Comparison of ENCODE assay signal across 1 cellular context in the genomic region with DNA sequence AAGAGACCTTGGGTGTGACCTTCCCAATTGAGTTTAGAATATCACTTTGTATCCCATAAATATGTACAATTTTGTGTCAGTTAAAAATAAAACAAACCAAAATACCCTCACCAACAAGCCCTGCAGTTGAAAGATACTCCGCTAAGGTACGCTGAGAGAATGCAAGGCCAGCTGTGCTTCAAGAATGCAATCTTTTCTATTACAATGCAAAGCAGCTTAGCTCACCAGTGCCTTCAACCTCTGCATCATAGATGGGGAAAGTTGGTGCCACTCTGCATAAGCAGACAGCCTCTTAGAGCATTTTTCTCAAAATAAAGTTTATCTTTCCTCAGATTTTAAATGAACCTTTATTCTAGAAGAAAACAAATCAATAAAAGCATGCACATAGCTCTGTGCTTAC.
TF ChIP-seq lines count a peak whose summit lies in the region.

No MANE protein-coding gene starts in this region.

TF ChIP-seq in GM23338, 12 proteins besides CTCF, POLR2A, EP300 and RAD21:
- TF ChIP-seq, protein P1, sequence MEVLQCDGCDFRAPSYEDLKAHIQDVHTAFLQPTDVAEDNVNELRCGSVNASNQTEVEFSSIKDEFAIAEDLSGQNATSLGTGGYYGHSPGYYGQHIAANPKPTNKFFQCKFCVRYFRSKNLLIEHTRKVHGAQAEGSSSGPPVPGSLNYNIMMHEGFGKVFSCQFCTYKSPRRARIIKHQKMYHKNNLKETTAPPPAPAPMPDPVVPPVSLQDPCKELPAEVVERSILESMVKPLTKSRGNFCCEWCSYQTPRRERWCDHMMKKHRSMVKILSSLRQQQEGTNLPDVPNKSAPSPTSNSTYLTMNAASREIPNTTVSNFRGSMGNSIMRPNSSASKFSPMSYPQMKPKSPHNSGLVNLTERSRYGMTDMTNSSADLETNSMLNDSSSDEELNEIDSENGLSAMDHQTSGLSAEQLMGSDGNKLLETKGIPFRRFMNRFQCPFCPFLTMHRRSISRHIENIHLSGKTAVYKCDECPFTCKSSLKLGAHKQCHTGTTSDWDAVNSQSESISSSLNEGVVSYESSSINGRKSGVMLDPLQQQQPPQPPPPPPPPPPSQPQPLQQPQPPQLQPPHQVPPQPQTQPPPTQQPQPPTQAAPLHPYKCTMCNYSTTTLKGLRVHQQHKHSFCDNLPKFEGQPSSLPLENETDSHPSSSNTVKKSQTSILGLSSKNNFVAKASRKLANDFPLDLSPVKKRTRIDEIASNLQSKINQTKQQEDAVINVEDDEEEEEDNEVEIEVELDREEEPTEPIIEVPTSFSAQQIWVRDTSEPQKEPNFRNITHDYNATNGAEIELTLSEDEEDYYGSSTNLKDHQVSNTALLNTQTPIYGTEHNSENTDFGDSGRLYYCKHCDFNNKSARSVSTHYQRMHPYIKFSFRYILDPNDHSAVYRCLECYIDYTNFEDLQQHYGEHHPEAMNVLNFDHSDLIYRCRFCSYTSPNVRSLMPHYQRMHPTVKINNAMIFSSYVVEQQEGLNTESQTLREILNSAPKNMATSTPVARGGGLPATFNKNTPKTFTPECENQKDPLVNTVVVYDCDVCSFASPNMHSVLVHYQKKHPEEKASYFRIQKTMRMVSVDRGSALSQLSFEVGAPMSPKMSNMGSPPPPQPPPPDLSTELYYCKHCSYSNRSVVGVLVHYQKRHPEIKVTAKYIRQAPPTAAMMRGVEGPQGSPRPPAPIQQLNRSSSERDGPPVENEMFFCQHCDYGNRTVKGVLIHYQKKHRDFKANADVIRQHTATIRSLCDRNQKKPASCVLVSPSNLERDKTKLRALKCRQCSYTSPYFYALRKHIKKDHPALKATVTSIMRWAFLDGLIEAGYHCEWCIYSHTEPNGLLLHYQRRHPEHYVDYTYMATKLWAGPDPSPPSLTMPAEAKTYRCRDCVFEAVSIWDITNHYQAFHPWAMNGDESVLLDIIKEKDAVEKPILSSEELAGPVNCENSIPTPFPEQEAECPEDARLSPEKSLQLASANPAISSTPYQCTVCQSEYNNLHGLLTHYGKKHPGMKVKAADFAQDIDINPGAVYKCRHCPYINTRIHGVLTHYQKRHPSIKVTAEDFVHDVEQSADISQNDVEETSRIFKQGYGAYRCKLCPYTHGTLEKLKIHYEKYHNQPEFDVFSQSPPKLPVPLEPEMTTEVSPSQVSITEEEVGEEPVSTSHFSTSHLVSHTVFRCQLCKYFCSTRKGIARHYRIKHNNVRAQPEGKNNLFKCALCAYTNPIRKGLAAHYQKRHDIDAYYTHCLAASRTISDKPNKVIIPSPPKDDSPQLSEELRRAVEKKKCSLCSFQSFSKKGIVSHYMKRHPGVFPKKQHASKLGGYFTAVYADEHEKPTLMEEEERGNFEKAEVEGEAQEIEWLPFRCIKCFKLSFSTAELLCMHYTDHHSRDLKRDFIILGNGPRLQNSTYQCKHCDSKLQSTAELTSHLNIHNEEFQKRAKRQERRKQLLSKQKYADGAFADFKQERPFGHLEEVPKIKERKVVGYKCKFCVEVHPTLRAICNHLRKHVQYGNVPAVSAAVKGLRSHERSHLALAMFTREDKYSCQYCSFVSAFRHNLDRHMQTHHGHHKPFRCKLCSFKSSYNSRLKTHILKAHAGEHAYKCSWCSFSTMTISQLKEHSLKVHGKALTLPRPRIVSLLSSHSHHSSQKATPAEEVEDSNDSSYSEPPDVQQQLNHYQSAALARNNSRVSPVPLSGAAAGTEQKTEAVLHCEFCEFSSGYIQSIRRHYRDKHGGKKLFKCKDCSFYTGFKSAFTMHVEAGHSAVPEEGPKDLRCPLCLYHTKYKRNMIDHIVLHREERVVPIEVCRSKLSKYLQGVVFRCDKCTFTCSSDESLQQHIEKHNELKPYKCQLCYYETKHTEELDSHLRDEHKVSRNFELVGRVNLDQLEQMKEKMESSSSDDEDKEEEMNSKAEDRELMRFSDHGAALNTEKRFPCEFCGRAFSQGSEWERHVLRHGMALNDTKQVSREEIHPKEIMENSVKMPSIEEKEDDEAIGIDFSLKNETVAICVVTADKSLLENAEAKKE (CRISPR knock-in tag; IDR thresholded peaks at IDR 0.05) = peak; percentile 65; the same call in 1 of the 2 replicates
- TF ChIP-seq POLR2AphosphoS5 (IDR thresholded peaks at IDR 0.05; ENCODE audit: low read depth) = no peak
TF ChIP-seq in GM23338: peak in this region for 1.
